Comparison of ENCODE assay signal across 15 cellular contexts in genomic region chr4:163540977-163541376, GRCh38. TPM values are rescaled to one million over a fixed set of nuclear protein-coding genes. Genes with fewer than 3 reads are reported as not detected.
DNase-seq lines count a peak whose midpoint lies in the region; ATAC-seq and TF ChIP-seq lines count a peak whose summit lies in the region.
"Had no signal": no experiment of that assay in that cellular context is flagged by ENCODE, and none has a peak within 500 bp of the region (broad histone marks: within the 10 kb centered on the region; RNA-seq: fewer than 3 reads in every experiment).

No MANE protein-coding gene starts in this region.

- H3K9me3 Mint-ChIP-seq in HFFc6: no peaks in the 10 kb centered on the region
- H3K9me3 Mint-ChIP-seq: activated naive CD8-positive, alpha-beta T cell treated with anti-CD3 and anti-CD28 coated beads, Interleukin-2, amount 10 ng/mL, durations not matched to agents 7 days and 5 days; IgD-negative memory B cell had no signal

- peak overlapping the region; percentile 73 for H3K27ac Mint-ChIP-seq in HFFc6
- H3K27ac Mint-ChIP-seq: activated naive CD8-positive, alpha-beta T cell treated with anti-CD3 and anti-CD28 coated beads, Interleukin-2, amount 10 ng/mL, durations not matched to agents 7 days and 5 days had no signal

- TF ChIP-seq CTCF in HFFc6 (IDR thresholded peaks at IDR 0.05) (no peak), brain microvascular endothelial cell (IDR thresholded peaks at IDR 0.05; ENCODE audit: low read depth, low read length, missing control alignments) (no peak)

- H3K27ac ChIP-seq in brain microvascular endothelial cell: peak overlapping the region; percentile 31
- H3K27ac ChIP-seq: A549, upper lobe of left lung had no signal

- H3K4me3 Mint-ChIP-seq in HFFc6: peak overlapping the region; percentile 20; the same call in 1 of the 2 replicates
- H3K4me3 Mint-ChIP-seq: activated naive CD8-positive, alpha-beta T cell treated with anti-CD3 and anti-CD28 coated beads, Interleukin-2, amount 10 ng/mL, durations not matched to agents 7 days and 5 days had no signal

- no peaks in the 10 kb centered on the region for H3K27me3 Mint-ChIP-seq in HFFc6 (ENCODE audit: insufficient read depth)
- H3K27me3 Mint-ChIP-seq: activated naive CD8-positive, alpha-beta T cell treated with anti-CD3 and anti-CD28 coated beads, Interleukin-2, amount 10 ng/mL, durations not matched to agents 7 days and 5 days; IgD-negative memory B cell had no signal

- no peak overlapping the region for H3K4me3 ChIP-seq in brain microvascular endothelial cell (ENCODE audit: low read depth, low read length)
- H3K4me3 ChIP-seq: A549, upper lobe of left lung had no signal

- in situ Hi-C loops in ACHN (cut with HindIII; ENCODE audit: low pct_ligation_motif_present, low pct_unique_long_range_greater_than_20kb, low sequenced_read_pairs): loop anchor here (25.0 kb wide), 1 partner anchor 404 kb away; no protein-coding TSS in a partner anchor
- in situ Hi-C loops in brain microvascular endothelial cell (cut with HindIII; ENCODE audit: low pct_ligation_motif_present, low sequenced_read_pairs): no loop called here

- H3K36me3 ChIP-seq in brain microvascular endothelial cell (replicated peaks): no peaks in the 10 kb centered on the region
- H3K36me3 ChIP-seq: upper lobe of left lung had no signal

- DNase-seq in ACHN: peak; percentile 17
- peak; percentile 91 for DNase-seq in HFFc6
- DNase-seq in brain microvascular endothelial cell: peak; percentile 82
- DNase-seq in islet precursor cell: peak; percentile 73
- no peak for DNase-seq in dermis blood vessel endothelial cell
- DNase-seq in NCI-H2029 treated with DMSO at 0.1 percent for 48 hours (lab: John Stamatoyannopoulos, UW): no peak
- DNase-seq: activated naive CD8-positive, alpha-beta T cell treated with anti-CD3 and anti-CD28 coated beads, Interleukin-2, amount 10 ng/mL, durations not matched to agents 7 days and 5 days; effector CD4-positive, alpha-beta T cell; hippocampal formation; SIG-M5 had no signal

- ATAC-seq in GM19397 (IDR thresholded peaks at IDR 0.05; ENCODE audit: unreplicated experiment): no peak
- ATAC-seq in HG03442 (IDR thresholded peaks at IDR 0.05; ENCODE audit: unreplicated experiment): no peak

- no peaks in the 10 kb centered on the region; the same call in 1 of the 2 replicates for H3K4me1 Mint-ChIP-seq in HFFc6 (ENCODE audit: low read depth)
- H3K4me1 Mint-ChIP-seq: activated naive CD8-positive, alpha-beta T cell treated with anti-CD3 and anti-CD28 coated beads, Interleukin-2, amount 10 ng/mL, durations not matched to agents 7 days and 5 days had no signal

- no peaks in the 10 kb centered on the region for H3K27me3 ChIP-seq in brain microvascular endothelial cell (replicated peaks)
- H3K27me3 ChIP-seq: upper lobe of left lung had no signal

- H3K36me3 Mint-ChIP-seq in HFFc6 (ENCODE audit: low read depth): peaks cover 6% of the 10 kb centered on the region; the same call in 1 of the 2 replicates

RNA-seq across cellular contexts. Expression of gene TMA16, which starts 46.5 kb away (rescaled TPM):
- total RNA-seq in HFFc6 (2021; fragmentation: NEBNext Ultra II Directional; extraction: Animal tissue kit (Norgen Biotek cat#: 25700)): 10 to 100 TPM; 25.6 to 36.9 (median 32.5) TPM
- 27.3 and 32.5 TPM in 2 replicates for total RNA-seq in dermis blood vessel endothelial cell

Comparison
In these comparisons a context has a peak if more than half of its experiments do, and no peak if none do; other contexts are left out.
1. DNase-seq: peak in ACHN (single experiment), HFFc6 (single experiment), brain microvascular endothelial cell (single experiment) and islet precursor cell (single experiment); none in dermis blood vessel endothelial cell (single experiment) and NCI-H2029 treated with DMSO at 0.1 percent for 48 hours (single experiment).